ENCODE assay signal across 16 cellular contexts in the genomic region with DNA sequence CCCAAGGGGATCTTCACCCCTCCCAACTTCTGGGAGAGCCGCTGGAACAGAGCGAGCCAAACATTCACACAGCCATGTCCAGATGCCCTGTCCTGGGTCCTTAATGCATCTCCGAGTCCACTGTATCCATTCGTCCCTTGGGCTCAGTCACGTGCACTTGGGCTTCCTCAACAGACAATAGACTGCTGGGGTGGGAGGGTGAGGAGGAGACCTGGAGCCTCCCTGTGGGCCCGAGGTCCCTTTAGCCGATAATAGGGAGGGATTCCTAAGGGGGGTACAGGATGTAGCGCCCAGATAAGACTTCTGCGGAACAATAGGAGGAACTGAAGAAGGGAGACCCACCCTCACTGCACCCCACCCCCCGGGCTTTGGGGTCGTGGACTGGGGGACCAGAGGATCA. TPM values are rescaled to one million over a fixed set of nuclear protein-coding genes. Genes with fewer than 3 reads are reported as not detected.
A peak's percentile ranks its signal among the peaks of the same experiment; 100 is the strongest.
DNase-seq lines count a peak whose midpoint lies in the region; ATAC-seq lines count a peak whose summit lies in the region.
"Had no signal": no experiment of that assay in that cellular context is flagged by ENCODE, and none has a peak within 500 bp of the region (broad histone marks: within the 10 kb centered on the region; RNA-seq: fewer than 3 reads in every experiment).

No MANE protein-coding gene starts in this region.

- H3K9me3 ChIP-seq in BLaER1, result peaks cover 13% of the 10 kb centered on the region; the same call in 1 of the 2 replicates
- H3K9me3 ChIP-seq: BE2C had no signal

- H3K36me3 ChIP-seq in BLaER1, result peaks cover 26% of the 10 kb centered on the region; the same call in 1 of the 2 replicates
- no peaks in the 10 kb centered on the region for H3K36me3 ChIP-seq in H7 (replicated peaks; ENCODE audit: control insufficient read depth, insufficient read depth, low read length)

- DNase-seq in H7, result peak; percentile 22
- no peak for DNase-seq in left ventricle myocardium superior
- DNase-seq in mesenteric fat pad (ENCODE audit: low spot score), result peak; percentile 55
- no peak for DNase-seq in NCI-H2029 treated with DMSO at 0.1 percent for 48 hours (lab: John Stamatoyannopoulos, UW)
- DNase-seq: ACHN; BE2C; CD4-positive, alpha-beta T cell; DMS79 treated with DMSO at 0.1 percent for 48 hours; GF-D8; GM23248; HCEC 1CT had no signal

- H3K4me3 ChIP-seq in BLaER1 (no peak overlapping the region), H7 (ENCODE audit: insufficient read depth, low read depth, low read length) (no peak overlapping the region)
- H3K4me3 ChIP-seq: GM23248 had no signal

- H4K20me1 ChIP-seq in BLaER1, result peaks cover 37% of the 10 kb centered on the region

- intact Hi-C loops in left ventricle myocardium superior (cut with micrococcal nuclease), result no loop called here

- H3K4me2 ChIP-seq in BLaER1, result peak overlapping the region; percentile 12; the same call in 1 of the 2 replicates

- peaks cover 60% of the 10 kb centered on the region for H3K4me1 ChIP-seq in BLaER1

- no peak overlapping the region for H3K9ac ChIP-seq in BLaER1
- H3K9ac ChIP-seq: GM23248 had no signal

- ATAC-seq in left ventricle myocardium superior (peak; percentile 49), GM21723 (IDR thresholded peaks at IDR 0.05; ENCODE audit: unreplicated experiment) (no peak), GM18907 (IDR thresholded peaks at IDR 0.05; ENCODE audit: unreplicated experiment) (no peak)

- H3K27ac ChIP-seq in BLaER1, result no peak overlapping the region
- H3K27ac ChIP-seq: C4-2B, GM23248, HL-60 had no signal

- peaks cover 58% of the 10 kb centered on the region for H3K27me3 ChIP-seq in BLaER1
- peaks cover 99% of the 10 kb centered on the region for H3K27me3 ChIP-seq in H7 (ENCODE audit: control insufficient read depth, insufficient read depth, low read length)

RNA-seq across cellular contexts. Expression of gene ARHGEF25, which starts 6.7 kb away (rescaled TPM):
- 8.7 and 19.8 TPM in 2 replicates for total RNA-seq in H7 (2014; rRNA removed; shearing (Covaris generic))
- 11.9 TPM for total RNA-seq in left ventricle myocardium superior
- total RNA-seq in mesenteric fat pad, result 12.8 TPM

RNA-seq across cellular contexts. Expression of gene DTX3, which starts 13.3 kb away (rescaled TPM):
- total RNA-seq in H7 (2014; rRNA removed; shearing (Covaris generic)), result 42.9 and 52.9 TPM in 2 replicates
- total RNA-seq in left ventricle myocardium superior (21.4 TPM), mesenteric fat pad (7.2 TPM)

RNA-seq across cellular contexts. Expression of gene B4GALNT1, which starts 15.1 kb away (rescaled TPM):
- total RNA-seq in H7 (2014; rRNA removed; shearing (Covaris generic)), result 0.59 and 0.70 TPM in 2 replicates
- total RNA-seq in left ventricle myocardium superior, result 5.1 TPM
- total RNA-seq in mesenteric fat pad, result 2.7 TPM
- total RNA-seq: CD4-positive, alpha-beta T cell had no signal

RNA-seq across cellular contexts. Expression of gene PIP4K2C, which starts 26.9 kb away (rescaled TPM):
- 26.0 and 26.3 TPM in 2 replicates for total RNA-seq in H7 (2014; rRNA removed; shearing (Covaris generic))
- 11.9 TPM for total RNA-seq in left ventricle myocardium superior
- total RNA-seq in mesenteric fat pad, result 14.3 TPM

Comparison
In these comparisons a context has a peak if more than half of its experiments do, and no peak if none do; other contexts are left out.
1. DNase-seq: peak in H7 (single experiment) and mesenteric fat pad (single experiment); none in left ventricle myocardium superior (single experiment) and NCI-H2029 treated with DMSO at 0.1 percent for 48 hours (single experiment).